In the genomic region with DNA sequence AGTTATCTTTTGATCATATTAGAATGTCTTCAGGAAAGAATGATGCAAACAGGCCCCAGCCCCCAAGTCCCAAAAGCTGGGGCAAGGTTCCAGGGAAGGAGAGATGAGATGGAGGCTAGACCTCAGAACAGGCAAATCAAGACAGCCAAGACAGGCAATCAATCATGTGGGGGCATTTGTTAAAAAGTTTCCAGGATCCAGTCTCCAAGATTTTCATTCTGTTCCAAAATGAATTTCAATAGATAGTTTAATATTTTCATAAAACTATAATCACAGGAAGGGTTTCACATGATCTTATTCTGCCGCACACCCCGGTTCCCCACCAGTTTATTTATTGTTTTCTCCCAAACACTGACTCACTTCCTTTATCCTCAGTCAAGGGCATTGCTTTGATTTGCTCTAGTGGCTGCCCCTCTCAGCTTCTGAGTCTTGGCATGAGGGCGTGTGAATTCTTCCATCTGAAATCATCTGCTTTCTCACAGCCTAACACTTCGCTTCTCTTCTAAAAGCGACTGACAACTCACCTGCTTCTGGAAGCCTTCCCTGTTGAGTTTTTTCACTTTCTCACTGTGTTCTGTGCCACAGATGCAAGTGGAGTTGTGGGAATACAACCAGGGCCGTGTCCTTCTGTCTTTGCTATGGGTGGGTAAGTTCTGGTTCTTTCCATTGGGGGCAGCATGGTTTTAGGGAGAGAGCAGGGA, we compare ENCODE assay signal across 8 cellular contexts. TPM values are rescaled to one million over a fixed set of nuclear protein-coding genes. Genes with fewer than 3 reads are reported as not detected.
DNase-seq lines count a peak whose midpoint lies in the region; ATAC-seq and TF ChIP-seq lines count a peak whose summit lies in the region.

No MANE protein-coding gene starts in this region.

- ATAC-seq in HG03280 (IDR thresholded peaks at IDR 0.05; ENCODE audit: unreplicated experiment), result no peak

- no peaks in the 10 kb centered on the region for H3K36me3 Mint-ChIP-seq in MCF 10A (ENCODE audit: insufficient read depth, unreplicated experiment)

- peak; percentile 75 for DNase-seq in GM04504 (ENCODE audit: low read depth)
- DNase-seq in NAMALWA (ENCODE audit: low spot score), result peak; percentile 24
- peak; percentile 76 for DNase-seq in MCF 10A (ENCODE audit: unreplicated experiment)
- DNase-seq in kidney glomerular epithelial cell (lab: John Stamatoyannopoulos, UW), result peak; percentile 96
- DNase-seq in superior temporal gyrus (ENCODE audit: extremely low spot score), result peak; percentile 78
- no peak for DNase-seq in NK-92 (lab: John Stamatoyannopoulos, UW; ENCODE audit: unreplicated experiment)
- DNase-seq in stimulated activated CD4-positive, alpha-beta T cell treated with anti-CD3 and anti-CD28 coated beads, Interleukin-4, amount 100 ng/mL, for 4 hours, result no peak

- CTCF ChIA-PET in MCF 10A (lab: Yijun Ruan, JAX), result interaction anchor here (0.6 to 3.4 kb wide), 6 partner anchors 11 to 532 kb away, joined by 3 to 13 read pairs (median 6); a partner anchor contains a TSS

- BruUV-seq in MCF 10A (replicated peaks; lab: Mats Ljungman, UMichigan), result no TSS peak

- H3K4me3 Mint-ChIP-seq in MCF 10A (ENCODE audit: unreplicated experiment), result no peak overlapping the region

- H3K27ac Mint-ChIP-seq in MCF 10A (ENCODE audit: low read depth, unreplicated experiment), result no peak overlapping the region

- peak; percentile 25 for TF ChIP-seq CTCF in MCF 10A (IDR thresholded peaks at IDR 0.05; ENCODE audit: unreplicated experiment)

- intact Hi-C loops in MCF 10A (cut with micrococcal nuclease), result loop anchor here (1.0 to 5.0 kb wide), 2 partner anchors 49 to 311 kb away; no protein-coding TSS in a partner anchor

- no peaks in the 10 kb centered on the region for H3K27me3 Mint-ChIP-seq in MCF 10A (ENCODE audit: insufficient read depth, unreplicated experiment)

- POLR2A ChIA-PET in MCF 10A (lab: Yijun Ruan, JAX), result interaction anchor here (0.7 to 2.8 kb wide), 4 partner anchors 64 to 216 kb away, joined by 3 to 23 read pairs (median 7); a partner anchor contains a TSS

- H3K4me1 Mint-ChIP-seq in MCF 10A (ENCODE audit: insufficient read depth, unreplicated experiment), result peaks cover 17% of the 10 kb centered on the region

- no peaks in the 10 kb centered on the region for H3K9me3 Mint-ChIP-seq in MCF 10A (ENCODE audit: unreplicated experiment)

RNA-seq across cellular contexts. Expression of a gene that starts 12.2 kb away (rescaled TPM):
- 38.4 and 41.9 TPM in 2 replicates for total RNA-seq in MCF 10A (2022)

RNA-seq across cellular contexts. Expression of a gene that starts 26.4 kb away (rescaled TPM):
- 112 and 118 TPM in 2 replicates for total RNA-seq in MCF 10A (2022)

RNA-seq across cellular contexts. Expression of a gene that starts 46.4 kb away (rescaled TPM):
- 0.51 and 1.2 TPM in 2 replicates for total RNA-seq in MCF 10A (2022)

RNA-seq across cellular contexts. Expression of a gene that starts 58.4 kb away (rescaled TPM):
- total RNA-seq in MCF 10A (2022), result 55.4 and 62.1 TPM in 2 replicates

RNA-seq across cellular contexts. Expression of a gene that starts 58.6 kb away (rescaled TPM):
- total RNA-seq in MCF 10A (2022), result 29.3 and 33.3 TPM in 2 replicates

Comparison
In these comparisons a context has a peak if more than half of its experiments do, and no peak if none do; other contexts are left out.
1. DNase-seq: peak in GM04504 (single experiment), NAMALWA (single experiment), MCF 10A (single experiment), kidney glomerular epithelial cell (single experiment) and superior temporal gyrus (single experiment); none in NK-92 (single experiment) and stimulated activated CD4-positive, alpha-beta T cell treated with anti-CD3 and anti-CD28 coated beads, Interleukin-4, amount 100 ng/mL, for 4 hours (0 of 2).